8 cellular contexts compared by ENCODE assay signal in genomic region chr12:92987846-92988621, GRCh38. TPM values are rescaled to one million over a fixed set of nuclear protein-coding genes. Genes with fewer than 3 reads are reported as not detected.
A peak's percentile ranks its signal among the peaks of the same experiment; 100 is the strongest.
DNase-seq lines count a peak whose midpoint lies in the region; ATAC-seq and TF ChIP-seq lines count a peak whose summit lies in the region.

No MANE protein-coding gene starts in this region.

- POLR2A ChIA-PET in activated CD4-positive, alpha-beta T cell treated with anti-CD3 and anti-CD28 coated beads for 36 hours (lab: Charles Lee): interaction anchor here (0.6 to 1.3 kb wide), 5 partner anchors 16 to 794 kb away, joined by 3 to 6 read pairs (median 5); partner anchors contain the start of gene EEA1

- 67% methylated on average over 4 of the region's 4 CpGs for WGBS in esophagus muscularis mucosa

- peak overlapping the region; percentile 26 for H3K4me3 ChIP-seq in OCI-LY1 (ENCODE audit: low read depth, low read length, poor library complexity, severe bottlenecking)
- H3K4me3 ChIP-seq in esophagus muscularis mucosa: no peak overlapping the region
- H3K4me3 ChIP-seq in skeletal muscle tissue (ENCODE audit: low read length in 3 of 3): peak overlapping the region in 1 of 3 donors; percentile 50

- H3K79me2 ChIP-seq in OCI-LY1 (ENCODE audit: insufficient read depth, low read length): no peaks in the 10 kb centered on the region

- H3K9me3 Mint-ChIP-seq in activated CD4-positive, alpha-beta T cell treated with anti-CD3 and anti-CD28 coated beads for 36 hours (ENCODE audit: low read depth): no peaks in the 10 kb centered on the region

- H2AFZ ChIP-seq in OCI-LY1 (ENCODE audit: low read length): no peak overlapping the region

- H3K9me2 ChIP-seq in OCI-LY1 (ENCODE audit: low read depth, low read length): no peaks in the 10 kb centered on the region

- peak; percentile 71 for DNase-seq in activated CD4-positive, alpha-beta T cell treated with anti-CD3 and anti-CD28 coated beads for 36 hours
- no peak for DNase-seq in activated CD4-positive, alpha-beta T cell treated with anti-CD3 and anti-CD28 coated beads for 4 hours
- DNase-seq in esophagus muscularis mucosa (ENCODE audit: extremely low spot score) (no peak), NCI-H146 treated with DMSO at 0.1 percent for 48 hours (lab: John Stamatoyannopoulos, UW; ENCODE audit: unreplicated experiment) (no peak), HCEC 1CT (no peak)

- TF ChIP-seq POLR2A in esophagus muscularis mucosa (IDR thresholded peaks at IDR 0.05; ENCODE audit: low read depth): no peak

- H3F3A ChIP-seq in OCI-LY1 (ENCODE audit: insufficient read depth, low read length): no peaks in the 10 kb centered on the region

- H3K27ac ChIP-seq in OCI-LY1 (ENCODE audit: low read depth, low read length, poor library complexity, severe bottlenecking): peak overlapping the region; percentile 87
- H3K27ac ChIP-seq in esophagus muscularis mucosa (replicated peaks in 1 of 4): peak overlapping the region; percentile 34 to 66 (median 46)
- peak overlapping the region; percentile 73 for H3K27ac ChIP-seq in skeletal muscle tissue (ENCODE audit: low read depth, low read length)

- peak; percentile 76 for ATAC-seq in activated CD4-positive, alpha-beta T cell treated with anti-CD3 and anti-CD28 coated beads for 36 hours
- peak; percentile 89 for ATAC-seq in HG02759 (IDR thresholded peaks at IDR 0.05; ENCODE audit: unreplicated experiment)

- peak overlapping the region; percentile 40; the same call in 1 of the 2 replicates for H3K9ac ChIP-seq in OCI-LY1 (ENCODE audit: low read length)
- H3K9ac ChIP-seq in skeletal muscle tissue (ENCODE audit: low read depth in 1 of 3, low read length in 3 of 3): peak overlapping the region; percentile 12 to 52 (median 40)

- H3K36me3 Mint-ChIP-seq in activated CD4-positive, alpha-beta T cell treated with anti-CD3 and anti-CD28 coated beads for 36 hours (ENCODE audit: low read depth): no peaks in the 10 kb centered on the region

- H3K4me2 ChIP-seq in OCI-LY1 (ENCODE audit: low read length): peak overlapping the region; percentile 59

- peaks cover 37% of the 10 kb centered on the region for H3K4me1 Mint-ChIP-seq in activated CD4-positive, alpha-beta T cell treated with anti-CD3 and anti-CD28 coated beads for 36 hours

- H4K20me1 ChIP-seq in OCI-LY1 (ENCODE audit: insufficient read depth, low read length): no peaks in the 10 kb centered on the region

- intact Hi-C loops in activated CD4-positive, alpha-beta T cell treated with anti-CD3 and anti-CD28 coated beads for 36 hours (cut with DNase I, micrococcal nuclease): loop anchor here (1.0 to 10.0 kb wide), 16 partner anchors 61 to 1114 kb away; partner anchors contain the start of genes EEA1 (in 1 of the 2) and SOCS2 (in 1 of the 2)
- intact Hi-C loops in esophagus muscularis mucosa (cut with DNase I): loop anchor here (2.0 to 10.0 kb wide), 4 partner anchors 201 to 1117 kb away; no protein-coding TSS in a partner anchor

- H3K27me3 ChIP-seq in OCI-LY1 (ENCODE audit: insufficient read depth, low read length) (no peaks in the 10 kb centered on the region), esophagus muscularis mucosa (no peaks in the 10 kb centered on the region), skeletal muscle tissue (ENCODE audit: control insufficient read depth in 3 of 3, insufficient read depth in 3 of 3, low read length in 3 of 3) (no peaks in the 10 kb centered on the region)

- no peaks in the 10 kb centered on the region for H3K36me3 ChIP-seq in OCI-LY1 (ENCODE audit: insufficient read depth, low read length)
- H3K36me3 ChIP-seq in esophagus muscularis mucosa: no peaks in the 10 kb centered on the region
- H3K36me3 ChIP-seq in skeletal muscle tissue (ENCODE audit: control insufficient read depth in 3 of 3, insufficient read depth in 3 of 3, low read length in 3 of 3): no peaks in the 10 kb centered on the region

- H3K4me1 ChIP-seq in OCI-LY1 (ENCODE audit: insufficient read depth, low read length, severe bottlenecking) (peaks cover 34% of the 10 kb centered on the region), esophagus muscularis mucosa (peaks cover 10 to 15% (median 12%) of the 10 kb centered on the region in 4 donors), skeletal muscle tissue (ENCODE audit: control insufficient read depth in 3 of 3, insufficient read depth in 3 of 3, low read length in 3 of 3) (peaks cover 5 to 7% (median 6%) of the 10 kb centered on the region in 3 donors)

- CTCF ChIA-PET in activated CD4-positive, alpha-beta T cell treated with anti-CD3 and anti-CD28 coated beads for 36 hours (lab: Charles Lee): interaction anchor here (0.5 to 3.3 kb wide), 50 partner anchors 8 to 1408 kb away, joined by 3 to 41 read pairs (median 4); partner anchors contain the start of gene EEA1

- TF ChIP-seq EP300 in esophagus muscularis mucosa (IDR thresholded peaks at IDR 0.05): no peak

- H3K4me3 Mint-ChIP-seq in activated CD4-positive, alpha-beta T cell treated with anti-CD3 and anti-CD28 coated beads for 36 hours: peak overlapping the region; percentile 22

- TF ChIP-seq CTCF in OCI-LY1 (IDR thresholded peaks at IDR 0.05; ENCODE audit: low read length): no peak
- TF ChIP-seq CTCF in esophagus muscularis mucosa (IDR thresholded peaks at IDR 0.05): no peak

- H3K27me3 Mint-ChIP-seq in activated CD4-positive, alpha-beta T cell treated with anti-CD3 and anti-CD28 coated beads for 36 hours: no peaks in the 10 kb centered on the region

- H3K27ac Mint-ChIP-seq in activated CD4-positive, alpha-beta T cell treated with anti-CD3 and anti-CD28 coated beads for 36 hours: peak overlapping the region; percentile 88

- H3K9me3 ChIP-seq in OCI-LY1 (ENCODE audit: low read length) (no peaks in the 10 kb centered on the region), esophagus muscularis mucosa (peaks cover 0 to 6% (median under 1%) of the 10 kb centered on the region in 4 donors), skeletal muscle tissue (ENCODE audit: control insufficient read depth in 3 of 3, low read length in 3 of 3) (peaks cover 0 to 2% (median 0%) of the 10 kb centered on the region in 3 donors)

RNA-seq across cellular contexts. Expression of gene EEA1, which starts 58.9 kb away (rescaled TPM):
- 10 to 100 TPM; 20.2 to 33.2 TPM for total RNA-seq in activated CD4-positive, alpha-beta T cell treated with anti-CD3 and anti-CD28 coated beads for 36 hours
- 10 to 100 TPM; 15.7 to 31.1 (median 24.1) TPM for total RNA-seq in esophagus muscularis mucosa
- total RNA-seq in skeletal muscle tissue: 9.4 TPM
